In the genomic region with DNA sequence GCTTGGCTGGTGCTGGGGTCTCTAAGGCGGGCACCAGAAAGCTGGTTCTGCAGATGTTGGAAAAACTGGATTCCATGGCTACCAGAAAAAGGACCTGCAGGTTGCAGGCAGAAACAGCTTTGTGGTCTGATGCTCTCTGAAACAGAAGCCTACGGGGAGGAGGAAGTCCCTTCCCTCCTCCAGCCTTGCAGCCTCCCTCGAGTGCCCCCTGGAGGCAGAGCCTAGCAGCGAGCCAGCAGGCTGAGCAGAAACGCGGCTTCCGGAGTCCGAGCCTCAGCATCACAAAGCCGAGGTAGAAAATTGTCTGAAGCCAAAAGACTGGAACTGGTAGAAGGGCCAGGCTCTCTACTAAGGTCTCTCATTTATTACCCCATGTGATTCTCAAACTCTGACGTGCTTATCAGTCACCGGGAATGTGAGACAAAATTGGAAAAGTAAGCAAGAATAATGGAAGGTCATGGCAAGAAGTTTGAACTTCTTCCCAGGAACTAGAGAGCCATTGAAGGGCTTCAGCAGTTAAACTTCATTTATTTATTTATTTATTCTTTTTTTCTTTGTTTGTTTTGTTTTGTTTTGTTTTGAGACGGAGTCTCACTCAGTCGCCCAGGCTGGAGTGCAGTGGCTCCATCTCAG, we compare ENCODE assay signal across 1 cellular context.
TF ChIP-seq lines count a peak whose summit lies in the region.

No MANE protein-coding gene starts in this region.

TF ChIP-seq in HepG2, 621 proteins besides CTCF, POLR2A, EP300 and RAD21 (continued from another document):
- TF ChIP-seq, protein P1, sequence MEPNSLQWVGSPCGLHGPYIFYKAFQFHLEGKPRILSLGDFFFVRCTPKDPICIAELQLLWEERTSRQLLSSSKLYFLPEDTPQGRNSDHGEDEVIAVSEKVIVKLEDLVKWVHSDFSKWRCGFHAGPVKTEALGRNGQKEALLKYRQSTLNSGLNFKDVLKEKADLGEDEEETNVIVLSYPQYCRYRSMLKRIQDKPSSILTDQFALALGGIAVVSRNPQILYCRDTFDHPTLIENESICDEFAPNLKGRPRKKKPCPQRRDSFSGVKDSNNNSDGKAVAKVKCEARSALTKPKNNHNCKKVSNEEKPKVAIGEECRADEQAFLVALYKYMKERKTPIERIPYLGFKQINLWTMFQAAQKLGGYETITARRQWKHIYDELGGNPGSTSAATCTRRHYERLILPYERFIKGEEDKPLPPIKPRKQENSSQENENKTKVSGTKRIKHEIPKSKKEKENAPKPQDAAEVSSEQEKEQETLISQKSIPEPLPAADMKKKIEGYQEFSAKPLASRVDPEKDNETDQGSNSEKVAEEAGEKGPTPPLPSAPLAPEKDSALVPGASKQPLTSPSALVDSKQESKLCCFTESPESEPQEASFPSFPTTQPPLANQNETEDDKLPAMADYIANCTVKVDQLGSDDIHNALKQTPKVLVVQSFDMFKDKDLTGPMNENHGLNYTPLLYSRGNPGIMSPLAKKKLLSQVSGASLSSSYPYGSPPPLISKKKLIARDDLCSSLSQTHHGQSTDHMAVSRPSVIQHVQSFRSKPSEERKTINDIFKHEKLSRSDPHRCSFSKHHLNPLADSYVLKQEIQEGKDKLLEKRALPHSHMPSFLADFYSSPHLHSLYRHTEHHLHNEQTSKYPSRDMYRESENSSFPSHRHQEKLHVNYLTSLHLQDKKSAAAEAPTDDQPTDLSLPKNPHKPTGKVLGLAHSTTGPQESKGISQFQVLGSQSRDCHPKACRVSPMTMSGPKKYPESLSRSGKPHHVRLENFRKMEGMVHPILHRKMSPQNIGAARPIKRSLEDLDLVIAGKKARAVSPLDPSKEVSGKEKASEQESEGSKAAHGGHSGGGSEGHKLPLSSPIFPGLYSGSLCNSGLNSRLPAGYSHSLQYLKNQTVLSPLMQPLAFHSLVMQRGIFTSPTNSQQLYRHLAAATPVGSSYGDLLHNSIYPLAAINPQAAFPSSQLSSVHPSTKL (CRISPR knock-in tag; IDR thresholded peaks at IDR 0.05): 0 out of 2 replicates have a peak, but pooled peaks have one; percentile 23
- TF ChIP-seq KDM3A (CRISPR knock-in tag; IDR thresholded peaks at IDR 0.05; ENCODE audit: low read depth) (no peak), ATF1 (CRISPR knock-in tag; IDR thresholded peaks at IDR 0.05) (no peak), IKZF4 (CRISPR knock-in tag; IDR thresholded peaks at IDR 0.05; ENCODE audit: borderline replicate concordance, low read depth, not compliant biosample characterization) (no peak), SIN3B (IDR thresholded peaks at IDR 0.05; ENCODE audit: low read length) (no peak), ZBTB7B (CRISPR knock-in tag; IDR thresholded peaks at IDR 0.05) (no peak), KLF6 (CRISPR knock-in tag; IDR thresholded peaks at IDR 0.05) (no peak), CAMTA2 (CRISPR knock-in tag; IDR thresholded peaks at IDR 0.05; ENCODE audit: borderline replicate concordance) (no peak), MLLT10 (CRISPR knock-in tag; IDR thresholded peaks at IDR 0.05) (no peak), ZNF577 (CRISPR knock-in tag; IDR thresholded peaks at IDR 0.05; ENCODE audit: borderline replicate concordance, low read depth) (no peak), IRX3 (CRISPR knock-in tag; IDR thresholded peaks at IDR 0.05; ENCODE audit: borderline replicate concordance, low read depth) (no peak), FOXM1 (CRISPR knock-in tag; IDR thresholded peaks at IDR 0.05) (no peak), ZNF263 (CRISPR knock-in tag; IDR thresholded peaks at IDR 0.05) (peak; percentile 83), HDAC2 (CRISPR knock-in tag; IDR thresholded peaks at IDR 0.05) (no peak), STAG1 (CRISPR knock-in tag; IDR thresholded peaks at IDR 0.05) (peak; percentile 77), ZNF782 (CRISPR knock-in tag; IDR thresholded peaks at IDR 0.05; ENCODE audit: borderline replicate concordance) (no peak), HNRNPK (IDR thresholded peaks at IDR 0.05; ENCODE audit: low read depth, low read length, poor library complexity, severe bottlenecking) (no peak), RAD51 (IDR thresholded peaks at IDR 0.05; ENCODE audit: borderline replicate concordance) (no peak), ZNF468 (CRISPR knock-in tag; IDR thresholded peaks at IDR 0.05) (no peak), ZNF282 (IDR thresholded peaks at IDR 0.05; ENCODE audit: partially characterized antibody) (no peak), MYNN (CRISPR knock-in tag; IDR thresholded peaks at IDR 0.05; ENCODE audit: low read depth) (no peak), ELF3 (CRISPR knock-in tag; IDR thresholded peaks at IDR 0.05) (peak; percentile 93), IRF2 (CRISPR knock-in tag; IDR thresholded peaks at IDR 0.05) (0 out of 2 replicates have a peak, but pooled peaks have one; percentile 36), ZMYM4 (CRISPR knock-in tag; IDR thresholded peaks at IDR 0.05) (peak; percentile 70), KDM1A (CRISPR knock-in tag; IDR thresholded peaks at IDR 0.05) (0 out of 2 replicates have a peak, but pooled peaks have one; percentile 12), NCOR1 (IDR thresholded peaks at IDR 0.05; ENCODE audit: borderline replicate concordance, low read length) (no peak), ZNF543 (CRISPR knock-in tag; IDR thresholded peaks at IDR 0.05) (no peak), ELF1 (CRISPR knock-in tag; IDR thresholded peaks at IDR 0.05) (peak; percentile 79), TEAD2 (CRISPR knock-in tag; IDR thresholded peaks at IDR 0.05) (no peak), ZSCAN12 (CRISPR knock-in tag; IDR thresholded peaks at IDR 0.05) (no peak), NAIF1 (CRISPR knock-in tag; IDR thresholded peaks at IDR 0.05; ENCODE audit: borderline replicate concordance) (no peak), ZNF883 (CRISPR knock-in tag; IDR thresholded peaks at IDR 0.05; ENCODE audit: not compliant biosample characterization) (no peak), ZNF598 (CRISPR knock-in tag; IDR thresholded peaks at IDR 0.05; ENCODE audit: borderline replicate concordance) (no peak), MBD4 (IDR thresholded peaks at IDR 0.05; ENCODE audit: borderline replicate concordance, low read length) (no peak), HNRNPUL1 (IDR thresholded peaks at IDR 0.05; ENCODE audit: low read depth, low read length) (no peak)
- TF ChIP-seq, protein P2, sequence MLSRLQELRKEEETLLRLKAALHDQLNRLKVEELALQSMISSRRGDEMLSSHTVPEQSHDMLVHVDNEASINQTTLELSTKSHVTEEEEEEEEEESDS (CRISPR knock-in tag; IDR thresholded peaks at IDR 0.05; ENCODE audit: borderline replicate concordance): no peak
- TF ChIP-seq, protein P3, sequence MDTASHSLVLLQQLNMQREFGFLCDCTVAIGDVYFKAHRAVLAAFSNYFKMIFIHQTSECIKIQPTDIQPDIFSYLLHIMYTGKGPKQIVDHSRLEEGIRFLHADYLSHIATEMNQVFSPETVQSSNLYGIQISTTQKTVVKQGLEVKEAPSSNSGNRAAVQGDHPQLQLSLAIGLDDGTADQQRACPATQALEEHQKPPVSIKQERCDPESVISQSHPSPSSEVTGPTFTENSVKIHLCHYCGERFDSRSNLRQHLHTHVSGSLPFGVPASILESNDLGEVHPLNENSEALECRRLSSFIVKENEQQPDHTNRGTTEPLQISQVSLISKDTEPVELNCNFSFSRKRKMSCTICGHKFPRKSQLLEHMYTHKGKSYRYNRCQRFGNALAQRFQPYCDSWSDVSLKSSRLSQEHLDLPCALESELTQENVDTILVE (CRISPR knock-in tag; IDR thresholded peaks at IDR 0.05): 0 out of 2 replicates have a peak, but pooled peaks have one; percentile 27
- TF ChIP-seq, protein P4, sequence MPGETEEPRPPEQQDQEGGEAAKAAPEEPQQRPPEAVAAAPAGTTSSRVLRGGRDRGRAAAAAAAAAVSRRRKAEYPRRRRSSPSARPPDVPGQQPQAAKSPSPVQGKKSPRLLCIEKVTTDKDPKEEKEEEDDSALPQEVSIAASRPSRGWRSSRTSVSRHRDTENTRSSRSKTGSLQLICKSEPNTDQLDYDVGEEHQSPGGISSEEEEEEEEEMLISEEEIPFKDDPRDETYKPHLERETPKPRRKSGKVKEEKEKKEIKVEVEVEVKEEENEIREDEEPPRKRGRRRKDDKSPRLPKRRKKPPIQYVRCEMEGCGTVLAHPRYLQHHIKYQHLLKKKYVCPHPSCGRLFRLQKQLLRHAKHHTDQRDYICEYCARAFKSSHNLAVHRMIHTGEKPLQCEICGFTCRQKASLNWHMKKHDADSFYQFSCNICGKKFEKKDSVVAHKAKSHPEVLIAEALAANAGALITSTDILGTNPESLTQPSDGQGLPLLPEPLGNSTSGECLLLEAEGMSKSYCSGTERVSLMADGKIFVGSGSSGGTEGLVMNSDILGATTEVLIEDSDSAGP (CRISPR knock-in tag; IDR thresholded peaks at IDR 0.05; ENCODE audit: borderline replicate concordance): no peak
- TF ChIP-seq, protein P5, sequence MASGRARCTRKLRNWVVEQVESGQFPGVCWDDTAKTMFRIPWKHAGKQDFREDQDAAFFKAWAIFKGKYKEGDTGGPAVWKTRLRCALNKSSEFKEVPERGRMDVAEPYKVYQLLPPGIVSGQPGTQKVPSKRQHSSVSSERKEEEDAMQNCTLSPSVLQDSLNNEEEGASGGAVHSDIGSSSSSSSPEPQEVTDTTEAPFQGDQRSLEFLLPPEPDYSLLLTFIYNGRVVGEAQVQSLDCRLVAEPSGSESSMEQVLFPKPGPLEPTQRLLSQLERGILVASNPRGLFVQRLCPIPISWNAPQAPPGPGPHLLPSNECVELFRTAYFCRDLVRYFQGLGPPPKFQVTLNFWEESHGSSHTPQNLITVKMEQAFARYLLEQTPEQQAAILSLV (CRISPR knock-in tag; IDR thresholded peaks at IDR 0.05; ENCODE audit: borderline replicate concordance): no peak
- TF ChIP-seq, protein P6, sequence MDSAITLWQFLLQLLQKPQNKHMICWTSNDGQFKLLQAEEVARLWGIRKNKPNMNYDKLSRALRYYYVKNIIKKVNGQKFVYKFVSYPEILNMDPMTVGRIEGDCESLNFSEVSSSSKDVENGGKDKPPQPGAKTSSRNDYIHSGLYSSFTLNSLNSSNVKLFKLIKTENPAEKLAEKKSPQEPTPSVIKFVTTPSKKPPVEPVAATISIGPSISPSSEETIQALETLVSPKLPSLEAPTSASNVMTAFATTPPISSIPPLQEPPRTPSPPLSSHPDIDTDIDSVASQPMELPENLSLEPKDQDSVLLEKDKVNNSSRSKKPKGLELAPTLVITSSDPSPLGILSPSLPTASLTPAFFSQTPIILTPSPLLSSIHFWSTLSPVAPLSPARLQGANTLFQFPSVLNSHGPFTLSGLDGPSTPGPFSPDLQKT (CRISPR knock-in tag; IDR thresholded peaks at IDR 0.05; ENCODE audit: borderline replicate concordance): no peak
- TF ChIP-seq, protein P7, sequence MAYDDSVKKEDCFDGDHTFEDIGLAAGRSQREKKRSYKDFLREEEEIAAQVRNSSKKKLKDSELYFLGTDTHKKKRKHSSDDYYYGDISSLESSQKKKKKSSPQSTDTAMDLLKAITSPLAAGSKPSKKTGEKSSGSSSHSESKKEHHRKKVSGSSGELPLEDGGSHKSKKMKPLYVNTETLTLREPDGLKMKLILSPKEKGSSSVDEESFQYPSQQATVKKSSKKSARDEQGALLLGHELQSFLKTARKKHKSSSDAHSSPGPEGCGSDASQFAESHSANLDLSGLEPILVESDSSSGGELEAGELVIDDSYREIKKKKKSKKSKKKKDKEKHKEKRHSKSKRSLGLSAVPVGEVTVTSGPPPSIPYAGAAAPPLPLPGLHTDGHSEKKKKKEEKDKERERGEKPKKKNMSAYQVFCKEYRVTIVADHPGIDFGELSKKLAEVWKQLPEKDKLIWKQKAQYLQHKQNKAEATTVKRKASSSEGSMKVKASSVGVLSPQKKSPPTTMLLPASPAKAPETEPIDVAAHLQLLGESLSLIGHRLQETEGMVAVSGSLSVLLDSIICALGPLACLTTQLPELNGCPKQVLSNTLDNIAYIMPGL (CRISPR knock-in tag; IDR thresholded peaks at IDR 0.05; ENCODE audit: borderline replicate concordance in 1 of 2, low read depth in 1 of 2): peak in 1 of 2 experiments; percentile 87; a peak in 3 of 4 replicates
- TF ChIP-seq, protein P8, sequence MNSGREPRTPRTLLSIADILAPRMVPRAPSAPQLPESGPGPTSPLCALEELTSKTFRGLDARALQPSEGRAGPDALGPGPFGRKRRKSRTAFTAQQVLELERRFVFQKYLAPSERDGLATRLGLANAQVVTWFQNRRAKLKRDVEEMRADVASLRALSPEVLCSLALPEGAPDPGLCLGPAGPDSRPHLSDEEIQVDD (CRISPR knock-in tag; IDR thresholded peaks at IDR 0.05; ENCODE audit: borderline replicate concordance): no peak
- TF ChIP-seq, protein P9, sequence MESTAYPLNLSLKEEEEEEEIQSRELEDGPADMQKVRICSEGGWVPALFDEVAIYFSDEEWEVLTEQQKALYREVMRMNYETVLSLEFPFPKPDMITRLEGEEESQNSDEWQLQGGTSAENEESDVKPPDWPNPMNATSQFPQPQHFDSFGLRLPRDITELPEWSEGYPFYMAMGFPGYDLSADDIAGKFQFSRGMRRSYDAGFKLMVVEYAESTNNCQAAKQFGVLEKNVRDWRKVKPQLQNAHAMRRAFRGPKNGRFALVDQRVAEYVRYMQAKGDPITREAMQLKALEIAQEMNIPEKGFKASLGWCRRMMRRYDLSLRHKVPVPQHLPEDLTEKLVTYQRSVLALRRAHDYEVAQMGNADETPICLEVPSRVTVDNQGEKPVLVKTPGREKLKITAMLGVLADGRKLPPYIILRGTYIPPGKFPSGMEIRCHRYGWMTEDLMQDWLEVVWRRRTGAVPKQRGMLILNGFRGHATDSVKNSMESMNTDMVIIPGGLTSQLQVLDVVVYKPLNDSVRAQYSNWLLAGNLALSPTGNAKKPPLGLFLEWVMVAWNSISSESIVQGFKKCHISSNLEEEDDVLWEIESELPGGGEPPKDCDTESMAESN (CRISPR knock-in tag; conservative IDR thresholded peaks at IDR 0.05): 0 out of 2 replicates have a peak, but pooled peaks have one; percentile 26
- TF ChIP-seq, protein P10, sequence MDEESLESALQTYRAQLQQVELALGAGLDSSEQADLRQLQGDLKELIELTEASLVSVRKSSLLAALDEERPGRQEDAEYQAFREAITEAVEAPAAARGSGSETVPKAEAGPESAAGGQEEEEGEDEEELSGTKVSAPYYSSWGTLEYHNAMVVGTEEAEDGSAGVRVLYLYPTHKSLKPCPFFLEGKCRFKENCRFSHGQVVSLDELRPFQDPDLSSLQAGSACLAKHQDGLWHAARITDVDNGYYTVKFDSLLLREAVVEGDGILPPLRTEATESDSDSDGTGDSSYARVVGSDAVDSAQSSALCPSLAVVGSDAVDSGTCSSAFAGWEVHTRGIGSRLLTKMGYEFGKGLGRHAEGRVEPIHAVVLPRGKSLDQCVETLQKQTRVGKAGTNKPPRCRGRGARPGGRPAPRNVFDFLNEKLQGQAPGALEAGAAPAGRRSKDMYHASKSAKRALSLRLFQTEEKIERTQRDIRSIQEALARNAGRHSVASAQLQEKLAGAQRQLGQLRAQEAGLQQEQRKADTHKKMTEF (CRISPR knock-in tag; IDR thresholded peaks at IDR 0.05): 0 out of 2 replicates have a peak, but pooled peaks have one; percentile 33
TF ChIP-seq in HepG2: peak in this region for 34.
